Comparison of ENCODE assay signal across 20 cellular contexts in genomic region chr14:94344389-94344788, GRCh38. TPM values are rescaled to one million over a fixed set of nuclear protein-coding genes. Genes with fewer than 3 reads are reported as not detected.
"Had no signal": no experiment of that assay in that cellular context is flagged by ENCODE, and none has a peak within 500 bp of the region (broad histone marks: within the 10 kb centered on the region; RNA-seq: fewer than 3 reads in every experiment).

No MANE protein-coding gene starts in this region.

- ATAC-seq: activated T-cell treated with anti-CD3 and anti-CD28 coated beads, Interleukin-2, amount 50 U/mL, for 4 hours; heart right ventricle had no signal

- H3K36me3 Mint-ChIP-seq: activated naive CD8-positive, alpha-beta T cell treated with anti-CD3 and anti-CD28 coated beads, Interleukin-2, amount 10 ng/mL, durations not matched to agents 7 days and 5 days had no signal

- H3K27ac Mint-ChIP-seq: activated naive CD8-positive, alpha-beta T cell treated with anti-CD3 and anti-CD28 coated beads, Interleukin-2, amount 10 ng/mL, durations not matched to agents 7 days and 5 days; endodermal cell had no signal

- H3K9me3 ChIP-seq: heart right ventricle, left ventricle myocardium inferior, tibial nerve had no signal

- H3K9me3 Mint-ChIP-seq: endodermal cell had no signal

- H3K4me3 Mint-ChIP-seq: activated naive CD8-positive, alpha-beta T cell treated with anti-CD3 and anti-CD28 coated beads, Interleukin-2, amount 10 ng/mL, durations not matched to agents 7 days and 5 days; activated T-cell treated with anti-CD3 and anti-CD28 coated beads, Interleukin-2, amount 50 U/mL, for 4 hours; endodermal cell had no signal

- H3K4me1 ChIP-seq: parathyroid adenoma had no signal

- H3K4me1 Mint-ChIP-seq: activated naive CD8-positive, alpha-beta T cell treated with anti-CD3 and anti-CD28 coated beads, Interleukin-2, amount 10 ng/mL, durations not matched to agents 7 days and 5 days; endodermal cell had no signal

- H3K27ac ChIP-seq: heart right ventricle, left ventricle myocardium inferior, parathyroid adenoma, tibial nerve had no signal

- DNase-seq: activated CD4-positive, alpha-beta T cell treated with anti-CD3 and anti-CD28 coated beads, Interleukin-2, amount 50 U/mL, for 4 hours; activated gamma-delta T cell treated with Interleukin-2 at 50 U/mL for 16 hours; activated naive CD8-positive, alpha-beta T cell treated with anti-CD3 and anti-CD28 coated beads, Interleukin-2, amount 10 ng/mL, durations not matched to agents 7 days and 5 days; activated T-cell treated with anti-CD3 and anti-CD28 coated beads, Interleukin-2, amount 50 U/mL, for 4 hours; anterior cingulate cortex; cerebellar nuclear complex; dermis blood vessel endothelial cell; endodermal cell; erythroblast; foreskin melanocyte; heart right ventricle; kidney; left ventricle myocardium inferior; T-helper 2 cell had no signal

- H3K36me3 ChIP-seq: heart right ventricle, left ventricle myocardium inferior, tibial nerve had no signal

- H3K4me3 ChIP-seq: heart right ventricle, left ventricle myocardium inferior, tibial nerve had no signal

- H3K27me3 ChIP-seq: tibial nerve had no signal

RNA-seq across cellular contexts. Expression of gene SERPINA6, which starts 21.3 kb away (rescaled TPM):
- total RNA-seq: activated naive CD8-positive, alpha-beta T cell treated with anti-CD3 and anti-CD28 coated beads, Interleukin-2, amount 10 ng/mL, durations not matched to agents 7 days and 5 days; activated T-cell treated with anti-CD3 and anti-CD28 coated beads, Interleukin-2, amount 50 U/mL, for 4 hours; dermis blood vessel endothelial cell; endodermal cell; heart right ventricle; left ventricle myocardium inferior; mesenteric fat pad; skeletal muscle tissue had no signal
- polyA plus RNA-seq: heart right ventricle, neural cell had no signal

RNA-seq across cellular contexts. Expression of gene SERPINA2, which starts 22.1 kb away (rescaled TPM):
- total RNA-seq: activated naive CD8-positive, alpha-beta T cell treated with anti-CD3 and anti-CD28 coated beads, Interleukin-2, amount 10 ng/mL, durations not matched to agents 7 days and 5 days; activated T-cell treated with anti-CD3 and anti-CD28 coated beads, Interleukin-2, amount 50 U/mL, for 4 hours; dermis blood vessel endothelial cell; endodermal cell; heart right ventricle; kidney; left ventricle myocardium inferior; mesenteric fat pad; skeletal muscle tissue; tibial nerve had no signal
- polyA plus RNA-seq: heart right ventricle, neural cell had no signal

RNA-seq across cellular contexts. Expression of gene SERPINA1, which starts 44.0 kb away (rescaled TPM):
- polyA plus RNA-seq: neural cell had no signal

RNA-seq across cellular contexts. Expression of gene SERPINA10, which starts 51.3 kb away (rescaled TPM):
- total RNA-seq: activated naive CD8-positive, alpha-beta T cell treated with anti-CD3 and anti-CD28 coated beads, Interleukin-2, amount 10 ng/mL, durations not matched to agents 7 days and 5 days; activated T-cell treated with anti-CD3 and anti-CD28 coated beads, Interleukin-2, amount 50 U/mL, for 4 hours; dermis blood vessel endothelial cell; endodermal cell; heart right ventricle; kidney; left ventricle myocardium inferior; mesenteric fat pad; renal cortical epithelial cell; skeletal muscle tissue; tibial nerve had no signal
- polyA plus RNA-seq: heart right ventricle, neural cell had no signal
